In genomic region chr1:111489604-111490003, GRCh38 we compare ENCODE assay signal across 1 cellular context.
A peak's percentile ranks its signal among the peaks of the same experiment; 100 is the strongest.
TF ChIP-seq lines count a peak whose summit lies in the region.

No MANE protein-coding gene starts in this region.

TF ChIP-seq in liver, 16 proteins besides CTCF, POLR2A, EP300 and RAD21 (continued from another document):
- TF ChIP-seq GABPA (IDR thresholded peaks at IDR 0.05 in 1 of 2, conservative IDR thresholded peaks at IDR 0.05 in 1 of 2) (no peak), NR2F2 (IDR thresholded peaks at IDR 0.05) (peak; percentile 46), YY1 (IDR thresholded peaks at IDR 0.05) (peak; percentile 58), ATF3 (IDR thresholded peaks at IDR 0.05) (no peak), FOXA1 (IDR thresholded peaks at IDR 0.05) (no peak), HNF4A (conservative IDR thresholded peaks at IDR 0.05) (no peak), REST (IDR thresholded peaks at IDR 0.05) (no peak)
